8 cellular contexts compared by ENCODE assay signal in genomic region chr17:78724544-78724943, GRCh38. TPM values are rescaled to one million over a fixed set of nuclear protein-coding genes. Genes with fewer than 3 reads are reported as not detected.
DNase-seq lines count a peak whose midpoint lies in the region; ATAC-seq and FAIRE-seq lines count a peak whose summit lies in the region.

No MANE protein-coding gene starts in this region.

- ATAC-seq in Right ventricle myocardium superior (ENCODE audit: poor library complexity) (peak; percentile 61), memory B cell (ENCODE audit: low read depth) (no peak), HG02938 (IDR thresholded peaks at IDR 0.05; ENCODE audit: unreplicated experiment) (no peak), HG03039 (IDR thresholded peaks at IDR 0.05; ENCODE audit: unreplicated experiment) (no peak)

- peak; percentile 53 for DNase-seq in Right ventricle myocardium superior
- no peak for DNase-seq in cardiac septum (ENCODE audit: low spot score)
- peak; percentile 51 to 55 for DNase-seq in cerebellar nuclear complex (lab: John Stamatoyannopoulos, UW)
- no peak for DNase-seq in memory B cell (ENCODE audit: low spot score in 2 of 2)
- DNase-seq in urothelium cell line (ENCODE audit: low spot score): peak; percentile 40
- DNase-seq in NCI-H1930 (lab: John Stamatoyannopoulos, UW): no peak

- H3K36me3 Mint-ChIP-seq in memory B cell: peaks cover 13% of the 10 kb centered on the region

- no peak for FAIRE-seq in urothelium cell line (lab: Jason Lieb, UNC)

- H3K27me3 Mint-ChIP-seq in memory B cell: no peaks in the 10 kb centered on the region

- H3K9me3 Mint-ChIP-seq in memory B cell: no peaks in the 10 kb centered on the region

- peak overlapping the region; percentile 90 for H3K27ac Mint-ChIP-seq in memory B cell

- H3K4me3 Mint-ChIP-seq in memory B cell: peak overlapping the region; percentile 50

- intact Hi-C loops in Right ventricle myocardium superior (cut with DNase I) (no loop called here), cardiac septum (cut with DNase I) (no loop called here)

- H3K4me1 Mint-ChIP-seq in memory B cell: peaks cover 72% of the 10 kb centered on the region

RNA-seq across cellular contexts. Expression of gene CYTH1, which starts 57.5 kb away (rescaled TPM):
- total RNA-seq in Right ventricle myocardium superior (32.3 TPM), cardiac septum (29.4 TPM)

Comparison
In these comparisons a context has a peak if more than half of its experiments do, and no peak if none do; other contexts are left out.
1. DNase-seq: peak in Right ventricle myocardium superior (single experiment), cerebellar nuclear complex (2 of 2) and urothelium cell line (single experiment); none in cardiac septum (single experiment), memory B cell (0 of 2) and NCI-H1930 (0 of 2).